ENCODE assay signal across 8 cellular contexts in the genomic region with DNA sequence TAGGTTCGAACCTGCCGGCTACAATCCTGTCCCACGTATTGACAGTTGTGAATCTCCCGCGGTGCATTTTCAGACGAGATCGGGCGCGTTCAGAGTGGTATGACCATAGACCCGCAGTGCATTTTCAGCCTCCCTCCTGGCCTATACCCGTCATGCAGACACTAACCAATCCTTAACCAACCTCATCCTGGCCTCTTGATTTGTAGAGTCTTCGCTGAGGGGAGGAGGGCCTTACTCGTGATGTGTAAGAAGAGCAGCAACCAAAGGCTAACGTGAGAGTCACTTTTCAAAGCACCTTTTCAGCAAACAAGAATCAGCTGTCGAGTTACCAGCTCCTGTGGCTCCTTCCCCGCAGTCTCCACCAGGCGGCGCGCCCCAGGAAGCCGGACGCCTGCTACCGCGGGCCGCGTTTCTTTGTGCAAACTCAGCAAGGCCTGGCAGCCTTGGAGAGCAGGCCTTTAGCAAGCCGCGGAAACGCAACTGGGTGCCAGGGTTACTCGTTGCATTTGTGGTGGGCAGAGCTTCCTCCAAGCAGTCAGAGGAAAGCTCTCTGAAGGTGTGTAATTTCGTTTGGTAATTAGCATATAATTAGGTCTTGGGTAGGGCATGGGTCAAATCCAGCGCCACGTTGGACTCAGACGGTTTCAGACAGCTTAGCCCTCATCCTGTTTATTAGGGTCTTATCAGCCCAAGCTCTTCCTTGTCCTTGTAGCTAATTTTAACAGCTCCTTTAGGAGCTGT.
DNase-seq lines count a peak whose midpoint lies in the region; TF ChIP-seq lines count a peak whose summit lies in the region.

No MANE protein-coding gene starts in this region.

- H3K4me3 ChIP-seq in Karpas-422 (ENCODE audit: low read length) = no peak overlapping the region
- no peak overlapping the region for H3K4me3 ChIP-seq in suprapubic skin

- DNase-seq in GM20000 (ENCODE audit: low spot score) (peak; percentile 77), Karpas-422 (peak; percentile 92), RPMI7951 (ENCODE audit: low read depth) (peak; percentile 81), foreskin melanocyte (peak; percentile 78), nucleus accumbens (lab: John Stamatoyannopoulos, UW) (peak in 51 of 56 donors; percentile 2 to 84 (median 43)), suprapubic skin (ENCODE audit: low spot score in 2 of 2) (peak; percentile 89 to 93)
- DNase-seq in activated effector memory CD4-positive, alpha-beta T cell treated with Interleukin-2 at 50 U/mL for 16 hours = peak; percentile 80

- peak overlapping the region; percentile 38 for H3K4me2 ChIP-seq in Karpas-422 (ENCODE audit: low read depth, low read length, poor library complexity, severe bottlenecking)

- no peak for TF ChIP-seq POLR2A in suprapubic skin (IDR thresholded peaks at IDR 0.05)

- peak overlapping the region; percentile 90 for H2AFZ ChIP-seq in Karpas-422 (ENCODE audit: low read length)

- no peak for TF ChIP-seq EP300 in suprapubic skin (IDR thresholded peaks at IDR 0.05)

- WGBS in suprapubic skin = 23% methylated on average over 22 of the region's 33 CpGs

- no peaks in the 10 kb centered on the region for H3K9me2 ChIP-seq in Karpas-422 (replicated peaks; ENCODE audit: insufficient read depth, low read length)

- H3K79me2 ChIP-seq in Karpas-422 (ENCODE audit: low read length) = no peaks in the 10 kb centered on the region

- H3K36me3 ChIP-seq in Karpas-422 (ENCODE audit: insufficient read depth, low read length) = no peaks in the 10 kb centered on the region
- H3K36me3 ChIP-seq in suprapubic skin = no peaks in the 10 kb centered on the region

- H3K27me3 ChIP-seq in Karpas-422 (ENCODE audit: low read length) (no peaks in the 10 kb centered on the region), suprapubic skin (peaks cover 36% of the 10 kb centered on the region)

- TF ChIP-seq CTCF in C4-2B (conservative IDR thresholded peaks at IDR 0.05) (peak; percentile 99), GM20000 (IDR thresholded peaks at IDR 0.05; ENCODE audit: extremely low read depth, missing control alignments) (peak; percentile 74), suprapubic skin (IDR thresholded peaks at IDR 0.05) (peak; percentile 74 to 96)

- H3K4me1 ChIP-seq in Karpas-422 (ENCODE audit: low read length) (peaks cover 3% of the 10 kb centered on the region), suprapubic skin (peaks cover 9% of the 10 kb centered on the region)

- H4K20me1 ChIP-seq in Karpas-422 (ENCODE audit: insufficient read depth, low read depth, low read length) = no peaks in the 10 kb centered on the region

- H3K9me3 ChIP-seq in Karpas-422 (ENCODE audit: low read length) = no peaks in the 10 kb centered on the region
- H3K9me3 ChIP-seq in suprapubic skin = no peaks in the 10 kb centered on the region

- H3K27ac ChIP-seq in C4-2B = peak overlapping the region; percentile 24
- H3K27ac ChIP-seq in Karpas-422 (ENCODE audit: low read length) = no peak overlapping the region
- H3K27ac ChIP-seq in suprapubic skin = no peak overlapping the region

- H3K9ac ChIP-seq in Karpas-422 (ENCODE audit: low read length) = 0 out of 2 replicates have a peak overlapping the region, but pooled peaks have one; percentile 33
